11 cellular contexts compared by ENCODE assay signal in genomic region chr10:69421611-69422308, GRCh38. TPM values are rescaled to one million over a fixed set of nuclear protein-coding genes. Genes with fewer than 3 reads are reported as not detected.
DNase-seq lines count a peak whose midpoint lies in the region; ATAC-seq and TF ChIP-seq lines count a peak whose summit lies in the region.
"Had no signal": no experiment of that assay in that cellular context is flagged by ENCODE, and none has a peak within 500 bp of the region (broad histone marks: within the 10 kb centered on the region; RNA-seq: fewer than 3 reads in every experiment).

No MANE protein-coding gene starts in this region.

- H4K20me1 ChIP-seq in smooth muscle cell (ENCODE audit: low read depth), result no peaks in the 10 kb centered on the region

- peak overlapping the region in 1 of 2 donors; percentile 22 for H3K4me3 ChIP-seq in stomach smooth muscle (ENCODE audit: low read length in 2 of 2)
- no peak overlapping the region for H3K4me3 ChIP-seq in testis
- no peak overlapping the region for H3K4me3 ChIP-seq in smooth muscle cell

- H3F3A ChIP-seq in smooth muscle cell (ENCODE audit: low read depth), result peaks cover 4% of the 10 kb centered on the region

- H3K79me2 ChIP-seq in smooth muscle cell (ENCODE audit: low read depth), result no peaks in the 10 kb centered on the region

- H3K27ac ChIP-seq in stomach smooth muscle (ENCODE audit: low read length), result peak overlapping the region; percentile 92
- no peak overlapping the region for H3K27ac ChIP-seq in testis
- H3K27ac ChIP-seq in smooth muscle cell (ENCODE audit: low read depth), result no peak overlapping the region

- H3K9ac ChIP-seq in stomach smooth muscle (ENCODE audit: low read length in 2 of 2), result peak overlapping the region in 1 of 2 donors; percentile 19
- H3K9ac ChIP-seq in smooth muscle cell (ENCODE audit: low read depth), result no peak overlapping the region

- intact Hi-C loops in left ventricle myocardium superior (cut with micrococcal nuclease) (no loop called here), testis (cut with DNase I; ENCODE audit: low total_unique reads) (no loop called here)

- peak; percentile 95 for ATAC-seq in left ventricle myocardium superior
- no peak for ATAC-seq in GM18867 (IDR thresholded peaks at IDR 0.05; ENCODE audit: unreplicated experiment)
- ATAC-seq: activated CD4-positive, alpha-beta T cell treated with anti-CD3 and anti-CD28 coated beads for 36 hours had no signal

- peaks cover 0 to 9% of the 10 kb centered on the region in 2 donors for H3K36me3 ChIP-seq in stomach smooth muscle (ENCODE audit: control insufficient read depth in 2 of 2, insufficient read depth in 2 of 2, low read length in 2 of 2)
- H3K36me3 ChIP-seq in testis (ENCODE audit: low read depth, missing control alignments), result no peaks in the 10 kb centered on the region
- no peaks in the 10 kb centered on the region for H3K36me3 ChIP-seq in smooth muscle cell (ENCODE audit: low read depth)

- WGBS in testis, 2 donors, result 80 to 82% methylated on average over 12 to 13 of the region's 13 CpGs
- WGBS in smooth muscle cell (ENCODE audit: low lambda C conversion rate), result 62% methylated on average over 13 of the region's 13 CpGs

- no peak for TF ChIP-seq CTCF in testis (IDR thresholded peaks at IDR 0.05)
- TF ChIP-seq CTCF in smooth muscle cell (IDR thresholded peaks at IDR 0.05; ENCODE audit: borderline replicate concordance, insufficient read depth, poor library complexity, severe bottlenecking), result no peak

- H3K27me3 ChIP-seq in stomach smooth muscle (ENCODE audit: control insufficient read depth in 1 of 2, insufficient read depth in 2 of 2, low read length in 2 of 2), result no peaks in the 10 kb centered on the region
- H3K27me3 ChIP-seq in testis, result no peaks in the 10 kb centered on the region
- H3K27me3 ChIP-seq in smooth muscle cell (ENCODE audit: low read depth), result no peaks in the 10 kb centered on the region

- no peak for TF ChIP-seq POLR2A in testis (IDR thresholded peaks at IDR 0.05)

- H2AFZ ChIP-seq in smooth muscle cell (ENCODE audit: low read depth), result no peak overlapping the region

- no peak overlapping the region for H3K4me2 ChIP-seq in smooth muscle cell

- DNase-seq in MV-4-11 (lab: John Stamatoyannopoulos, UW), result peak; percentile 89
- peak; percentile 43 to 61 for DNase-seq in SHP77 (lab: John Stamatoyannopoulos, UW)
- peak; percentile 87 for DNase-seq in left ventricle myocardium superior
- no peak for DNase-seq in testis
- no peak for DNase-seq in smooth muscle cell (lab: John Stamatoyannopoulos, UW; ENCODE audit: unreplicated experiment)
- DNase-seq: activated CD4-positive, alpha-beta T cell treated with anti-CD3 and anti-CD28 coated beads for 36 hours; activated gamma-delta T cell treated with Interleukin-2 at 50 U/mL for 16 hours; cortex of kidney; NCI-H187 treated with DMSO at 0.1 percent for 48 hours had no signal

- H3K4me1 ChIP-seq in stomach smooth muscle (ENCODE audit: control insufficient read depth, insufficient read depth, low read length) (peaks cover 61% of the 10 kb centered on the region), testis (no peaks in the 10 kb centered on the region), smooth muscle cell (ENCODE audit: low read depth) (no peaks in the 10 kb centered on the region)

- no peaks in the 10 kb centered on the region for H3K9me3 ChIP-seq in stomach smooth muscle (ENCODE audit: control insufficient read depth in 2 of 2, low read length in 2 of 2)
- no peaks in the 10 kb centered on the region for H3K9me3 ChIP-seq in testis
- no peaks in the 10 kb centered on the region for H3K9me3 ChIP-seq in smooth muscle cell (replicated peaks; ENCODE audit: low read depth)

RNA-seq across cellular contexts. Expression of gene TACR2, which starts 5.0 kb away (rescaled TPM):
- not detected for total RNA-seq in left ventricle myocardium superior
- total RNA-seq in testis, result under 1 TPM; 0.74 to 0.87 TPM
- polyA plus RNA-seq in testis (ENCODE audit: insufficient read depth, low read depth, low replicate concordance), result 0.91 TPM
- not detected in 2 replicates for total RNA-seq in smooth muscle cell
- polyA plus RNA-seq in smooth muscle cell, result 0.13 and 0.43 TPM in 2 replicates
- total RNA-seq: activated CD4-positive, alpha-beta T cell treated with anti-CD3 and anti-CD28 coated beads for 36 hours had no signal

RNA-seq across cellular contexts. Expression of gene TSPAN15, which starts 29.5 kb away (rescaled TPM):
- 8.3 TPM for total RNA-seq in left ventricle myocardium superior
- 10 to 100 TPM; 35.3 to 37.5 TPM for total RNA-seq in testis
- polyA plus RNA-seq in testis (ENCODE audit: insufficient read depth, low read depth, low replicate concordance), result 29.7 TPM
- total RNA-seq in smooth muscle cell, result 113 and 145 TPM in 2 replicates
- 144 and 249 TPM in 2 replicates for polyA plus RNA-seq in smooth muscle cell

Comparison
In these comparisons a context has a peak if more than half of its experiments do, and no peak if none do; other contexts are left out.
1. DNase-seq: peak in MV-4-11 (single experiment), SHP77 (2 of 2) and left ventricle myocardium superior (single experiment); none in testis (single experiment) and smooth muscle cell (single experiment).